ENCODE assay signal across 1 cellular context in the genomic region with DNA sequence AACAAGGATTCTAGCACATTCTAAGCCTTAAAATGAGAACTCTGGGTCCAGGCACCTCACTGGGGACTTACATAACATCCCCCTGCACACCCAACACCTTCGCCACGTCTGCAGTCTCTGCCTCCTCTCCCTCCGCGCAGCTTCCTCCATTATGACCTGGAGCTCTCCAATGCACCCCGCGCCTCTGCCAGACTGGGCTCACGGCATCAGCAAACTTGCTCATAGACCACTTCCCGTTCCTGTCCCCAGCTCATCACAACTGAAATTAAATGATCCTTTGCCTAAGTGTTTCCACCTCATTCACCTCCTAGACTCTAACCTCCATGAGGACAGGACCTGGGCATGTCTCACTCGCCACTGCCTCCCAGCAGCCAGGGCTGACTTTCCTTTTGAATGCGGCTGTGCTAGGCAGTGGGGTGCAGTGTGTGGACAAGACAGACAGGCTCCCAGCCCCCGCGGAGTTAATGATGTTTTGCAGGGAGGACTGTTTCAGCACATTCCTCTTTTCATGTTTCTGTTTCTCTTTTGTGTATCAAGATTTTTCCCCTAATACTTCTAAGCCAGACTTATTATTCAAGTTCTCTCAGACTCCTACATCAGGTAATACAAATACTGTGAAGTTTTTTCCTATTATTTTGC.
TF ChIP-seq lines count a peak whose summit lies in the region.

No MANE protein-coding gene starts in this region.

TF ChIP-seq in HepG2, 621 proteins besides CTCF, POLR2A, EP300 and RAD21:
- no peak for TF ChIP-seq RORA (CRISPR knock-in tag; IDR thresholded peaks at IDR 0.05)
- TF ChIP-seq ZBTB38 (CRISPR knock-in tag; IDR thresholded peaks at IDR 0.05), result 0 out of 2 replicates have a peak, but pooled peaks have one; percentile 18
- TF ChIP-seq ZNF652 (CRISPR knock-in tag; IDR thresholded peaks at IDR 0.05; ENCODE audit: borderline replicate concordance, low read depth), result 0 out of 2 replicates have a peak, but pooled peaks have one; percentile 46
- no peak for TF ChIP-seq ZNF235 (CRISPR knock-in tag; IDR thresholded peaks at IDR 0.05; ENCODE audit: borderline replicate concordance)
- no peak for TF ChIP-seq ZBTB1 (CRISPR knock-in tag; IDR thresholded peaks at IDR 0.05; ENCODE audit: borderline replicate concordance)
- TF ChIP-seq, protein P1, sequence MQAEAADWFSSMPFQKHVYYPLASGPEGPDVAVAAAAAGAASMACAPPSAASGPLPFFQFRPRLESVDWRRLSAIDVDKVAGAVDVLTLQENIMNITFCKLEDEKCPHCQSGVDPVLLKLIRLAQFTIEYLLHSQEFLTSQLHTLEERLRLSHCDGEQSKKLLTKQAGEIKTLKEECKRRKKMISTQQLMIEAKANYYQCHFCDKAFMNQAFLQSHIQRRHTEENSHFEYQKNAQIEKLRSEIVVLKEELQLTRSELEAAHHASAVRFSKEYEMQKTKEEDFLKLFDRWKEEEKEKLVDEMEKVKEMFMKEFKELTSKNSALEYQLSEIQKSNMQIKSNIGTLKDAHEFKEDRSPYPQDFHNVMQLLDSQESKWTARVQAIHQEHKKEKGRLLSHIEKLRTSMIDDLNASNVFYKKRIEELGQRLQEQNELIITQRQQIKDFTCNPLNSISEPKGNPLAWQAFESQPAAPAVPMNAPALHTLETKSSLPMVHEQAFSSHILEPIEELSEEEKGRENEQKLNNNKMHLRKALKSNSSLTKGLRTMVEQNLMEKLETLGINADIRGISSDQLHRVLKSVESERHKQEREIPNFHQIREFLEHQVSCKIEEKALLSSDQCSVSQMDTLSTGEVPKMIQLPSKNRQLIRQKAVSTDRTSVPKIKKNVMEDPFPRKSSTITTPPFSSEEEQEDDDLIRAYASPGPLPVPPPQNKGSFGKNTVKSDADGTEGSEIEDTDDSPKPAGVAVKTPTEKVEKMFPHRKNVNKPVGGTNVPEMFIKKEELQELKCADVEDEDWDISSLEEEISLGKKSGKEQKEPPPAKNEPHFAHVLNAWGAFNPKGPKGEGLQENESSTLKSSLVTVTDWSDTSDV (CRISPR knock-in tag; IDR thresholded peaks at IDR 0.05), result no peak
